ENCODE assay signal across 24 cellular contexts in genomic region chr11:127288926-127289325, GRCh38.
DNase-seq lines count a peak whose midpoint lies in the region; ATAC-seq, FAIRE-seq and TF ChIP-seq lines count a peak whose summit lies in the region.
"Had no signal": no experiment of that assay in that cellular context is flagged by ENCODE, and none has a peak within 500 bp of the region (broad histone marks: within the 10 kb centered on the region; RNA-seq: fewer than 3 reads in every experiment).

No MANE protein-coding gene starts in this region.

- H3K4ac ChIP-seq in H9 (ENCODE audit: low read depth, low read length) = no peak overlapping the region
- no peak overlapping the region for H3K4ac ChIP-seq in H1 (replicated peaks; ENCODE audit: insufficient read length, low read depth, low read length)

- H3K4me3 ChIP-seq in H1 (ENCODE audit: extremely low read depth in 1 of 4, insufficient read depth in 2 of 4, low read depth in 3 of 4, low read length in 4 of 4) = no peak overlapping the region
- H3K4me3 ChIP-seq: BLaER1 treated with 17β-estradiol and CSF1 and Interleukin-3, amounts not matched to agents 10 nM and 100 nM had no signal

- H2BK15ac ChIP-seq in H9 (ENCODE audit: low read depth, low read length) (no peak overlapping the region), H1 (ENCODE audit: low read length) (0 out of 2 replicates have a peak overlapping the region, but pooled peaks have one; percentile 29)

- POLR2A ChIA-PET in H1 (lab: Charles Lee; ENCODE audit: partially characterized antibody) = no interaction called here

- FAIRE-seq in H1 (lab: Jason Lieb, UNC) = no peak
- FAIRE-seq: A204.1, D721Med, G401.6, GM12891, GM19239 had no signal

- no peak for TF ChIP-seq POLR2A in H1 (IDR thresholded peaks at IDR 0.05; ENCODE audit: control extremely low read depth in 1 of 2, low read depth in 2 of 2, low read length in 2 of 2)

- no peaks in the 10 kb centered on the region for H4K20me1 ChIP-seq in H9 (ENCODE audit: control insufficient read depth, insufficient read depth, insufficient read length)
- no peaks in the 10 kb centered on the region for H4K20me1 ChIP-seq in H1 (replicated peaks in 1 of 2; ENCODE audit: control insufficient read depth in 1 of 2, insufficient read depth in 2 of 2, low read length in 2 of 2)
- H4K20me1 ChIP-seq: BLaER1 treated with 17β-estradiol and CSF1 and Interleukin-3, amounts not matched to agents 10 nM and 100 nM had no signal

- no peak overlapping the region for H3K4me2 ChIP-seq in H9 (ENCODE audit: insufficient read depth, insufficient read length, low read length)
- H3K4me2 ChIP-seq in H1 (ENCODE audit: insufficient read depth in 1 of 2, low read depth in 2 of 2, low read length in 2 of 2) = no peak overlapping the region
- H3K4me2 ChIP-seq: BLaER1 treated with 17β-estradiol and CSF1 and Interleukin-3, amounts not matched to agents 10 nM and 100 nM had no signal

- no peak overlapping the region for H4K91ac ChIP-seq in H9 (ENCODE audit: insufficient read length, low read depth, low read length)
- H4K91ac ChIP-seq in H1 (replicated peaks; ENCODE audit: insufficient read length, low read length) = no peak overlapping the region

- H3K14ac ChIP-seq in H9 (ENCODE audit: insufficient read depth, low read length) = no peak overlapping the region
- H3K14ac ChIP-seq in H1 (ENCODE audit: insufficient read length) = no peak overlapping the region

- H3K27me3 Mint-ChIP-seq in H9 (ENCODE audit: low read depth) (no peaks in the 10 kb centered on the region), glutamatergic neuron (ENCODE audit: unreplicated experiment) (no peaks in the 10 kb centered on the region)
- H3K27me3 Mint-ChIP-seq: B cell; CD4-positive, alpha-beta T cell had no signal

- H2AK5ac ChIP-seq in H9 (ENCODE audit: insufficient read length, low read length) (no peak overlapping the region), H1 (ENCODE audit: low read depth, low read length) (0 out of 2 replicates have a peak overlapping the region, but pooled peaks have one; percentile 48)

- no peak overlapping the region for H2BK120ac ChIP-seq in H9 (ENCODE audit: low read depth, low read length, poor library complexity, severe bottlenecking)
- H2BK120ac ChIP-seq in H1 (replicated peaks; ENCODE audit: low read depth, low read length) = peak overlapping the region; percentile 72

- TF ChIP-seq CTCF in H9 (conservative IDR thresholded peaks at IDR 0.05) (no peak), H1 (IDR thresholded peaks at IDR 0.05; ENCODE audit: control extremely low read depth in 1 of 3, insufficient read depth in 1 of 3, low read depth in 1 of 3, low read length in 3 of 3) (no peak), glutamatergic neuron (IDR thresholded peaks at IDR 0.05; ENCODE audit: partially characterized antibody, unreplicated experiment) (no peak)

- H3T11ph ChIP-seq in H9 (ENCODE audit: low read length) = no peak overlapping the region

- H3K18ac ChIP-seq in H9 (ENCODE audit: insufficient read length, low read depth, low read length) (no peak overlapping the region), H1 (ENCODE audit: extremely low read depth, low read length) (no peak overlapping the region)

- no peaks in the 10 kb centered on the region for H3K4me1 ChIP-seq in H9 (ENCODE audit: insufficient read depth, low read length)
- no peaks in the 10 kb centered on the region for H3K4me1 ChIP-seq in H1 (replicated peaks in 1 of 4; ENCODE audit: control insufficient read depth in 3 of 4, insufficient read depth in 4 of 4, low read length in 3 of 4)
- H3K4me1 ChIP-seq: Caco-2 had no signal

- no peak overlapping the region for H4K5ac ChIP-seq in H9 (ENCODE audit: insufficient read length, low read depth, low read length)
- H4K5ac ChIP-seq in H1 (ENCODE audit: insufficient read length, low read depth, low read length) = no peak overlapping the region

- H3K23ac ChIP-seq in H9 (ENCODE audit: insufficient read length, low read depth, low read length) (no peak overlapping the region), H1 (ENCODE audit: insufficient read length) (no peak overlapping the region)

- H3K9me3 Mint-ChIP-seq in H9 (peaks cover 4 to 5% of the 10 kb centered on the region in 2 experiments; a peak in 2 of 5 replicates), glutamatergic neuron (ENCODE audit: unreplicated experiment) (peaks cover 3% of the 10 kb centered on the region)

- H3K79me1 ChIP-seq in H9 (ENCODE audit: insufficient read depth, low read depth, low read length, poor library complexity, severe bottlenecking) (no peaks in the 10 kb centered on the region), H1 (ENCODE audit: low read depth, low read length) (no peaks in the 10 kb centered on the region)

- H2AFZ ChIP-seq in H9 (ENCODE audit: low read length) (no peak overlapping the region), H1 (ENCODE audit: low read length) (0 out of 2 replicates have a peak overlapping the region, but pooled peaks have one; percentile 32)

- TF ChIP-seq EP300 in H1 (IDR thresholded peaks at IDR 0.05; ENCODE audit: borderline replicate concordance in 1 of 2, low read depth in 2 of 2, low read length in 2 of 2) = no peak

- no peaks in the 10 kb centered on the region for H3K79me2 ChIP-seq in H9 (ENCODE audit: insufficient read depth, low read length)
- no peaks in the 10 kb centered on the region for H3K79me2 ChIP-seq in H1 (ENCODE audit: control insufficient read depth in 1 of 2, insufficient read depth in 2 of 2, low read length in 2 of 2)

- H2BK20ac ChIP-seq in H9 (ENCODE audit: low read depth, low read length, poor library complexity, severe bottlenecking) (peak overlapping the region; percentile 75), H1 (ENCODE audit: low read length) (peak overlapping the region; percentile 23; the same call in 1 of the 2 replicates)

- no peaks in the 10 kb centered on the region for H3K23me2 ChIP-seq in H9 (ENCODE audit: insufficient read length, low read depth, low read length, poor library complexity, severe bottlenecking)
- no peaks in the 10 kb centered on the region for H3K23me2 ChIP-seq in H1 (ENCODE audit: low read depth, low read length)

- TF ChIP-seq RAD21 in H1 (IDR thresholded peaks at IDR 0.05 in 1 of 2, conservative IDR thresholded peaks at IDR 0.05 in 1 of 2; ENCODE audit: low read depth in 2 of 2, low read length in 2 of 2) = peak in 1 of 2 experiments; percentile 9; a peak in 1 of 4 replicates

- H2BK5ac ChIP-seq in H9 (ENCODE audit: insufficient read length, low read length) (no peak overlapping the region), H1 (ENCODE audit: low read depth, low read length) (no peak overlapping the region)

- H3K4me1 Mint-ChIP-seq in H9 = peaks cover 9 to 12% of the 10 kb centered on the region in 2 experiments
- no peaks in the 10 kb centered on the region for H3K4me1 Mint-ChIP-seq in glutamatergic neuron (ENCODE audit: low read depth, unreplicated experiment)
- H3K4me1 Mint-ChIP-seq: B cell had no signal

- H4K8ac ChIP-seq in H9 (replicated peaks; ENCODE audit: insufficient read length, low read depth, low read length) (no peak overlapping the region), H1 (ENCODE audit: extremely low read depth, insufficient read depth, low read length) (no peak overlapping the region)

- no peaks in the 10 kb centered on the region for H3K36me3 ChIP-seq in H1 (ENCODE audit: control insufficient read depth in 2 of 4, insufficient read depth in 4 of 4, low read length in 3 of 4)
- H3K36me3 ChIP-seq: BLaER1 treated with 17β-estradiol and CSF1 and Interleukin-3, amounts not matched to agents 10 nM and 100 nM had no signal

- H3K27ac Mint-ChIP-seq in H9 (no peak overlapping the region), glutamatergic neuron (ENCODE audit: unreplicated experiment) (peak overlapping the region; percentile 46)
- H3K27ac Mint-ChIP-seq: B cell; CD4-positive, alpha-beta T cell; CD8-positive, alpha-beta T cell had no signal

- H3K9me3 ChIP-seq in H9 (ENCODE audit: control insufficient read depth, low read depth, low read length) (no peaks in the 10 kb centered on the region), H1 (ENCODE audit: insufficient read depth in 2 of 2, low read depth in 1 of 2, low read length in 1 of 2) (peaks cover 3% of the 10 kb centered on the region in 2 experiments; a peak in 2 of 4 replicates)

- in situ Hi-C loops in ACHN (cut with HindIII; ENCODE audit: low pct_ligation_motif_present, low pct_unique_long_range_greater_than_20kb, low sequenced_read_pairs) = no loop called here

- CTCF ChIA-PET in H1 (lab: Charles Lee; ENCODE audit: partially characterized antibody) = interaction anchor here (1.0 kb wide), 1 partner anchor 271 kb away, joined by 3 read pairs; no protein-coding TSS in a partner anchor

- H3K36me3 Mint-ChIP-seq in H9 (ENCODE audit: insufficient read depth in 1 of 3, low read depth in 3 of 3) (peaks cover 0 to 14% (median 4%) of the 10 kb centered on the region in 3 experiments; a peak in 2 of 7 replicates), glutamatergic neuron (ENCODE audit: unreplicated experiment) (peaks cover 12% of the 10 kb centered on the region)
- H3K36me3 Mint-ChIP-seq: CD8-positive, alpha-beta T cell had no signal

- peak; percentile 98 for ATAC-seq in left lobe of liver
- ATAC-seq: CD8-positive, alpha-beta T cell had no signal

- H3K9ac ChIP-seq in H9 (ENCODE audit: extremely low read depth, insufficient read length, low read length) = no peak overlapping the region
- no peak overlapping the region for H3K9ac ChIP-seq in H1 (replicated peaks in 1 of 4; ENCODE audit: extremely low read depth in 1 of 4, low read depth in 3 of 4, low read length in 3 of 4)
- H3K9ac ChIP-seq: BLaER1 treated with 17β-estradiol and CSF1 and Interleukin-3, amounts not matched to agents 10 nM and 100 nM had no signal

- no peak for DNase-seq in H9
- no peak for DNase-seq in H1 (ENCODE audit: low read depth in 1 of 2, low spot score in 2 of 2)
- DNase-seq in glutamatergic neuron = no peak
- DNase-seq in left lobe of liver (ENCODE audit: low spot score) = peak; percentile 75
- DNase-seq in activated gamma-delta T cell treated with Interleukin-2 at 50 U/mL for 16 hours = no peak
- DNase-seq in NCI-H146 (lab: John Stamatoyannopoulos, UW) = no peak
- DNase-seq in ACHN = no peak
- no peak for DNase-seq in stimulated activated CD4-positive, alpha-beta T cell treated with anti-CD3 and anti-CD28 coated beads, Interleukin-4, amount 100 ng/mL, for 4 hours
- DNase-seq: 8988T; AML-193; Caco-2; Calu3; CD4-positive, alpha-beta T cell; CD8-positive, alpha-beta T cell; DMS79 treated with DMSO at 0.1 percent for 48 hours; GF-D8 had no signal

- H3K56ac ChIP-seq in H9 (ENCODE audit: insufficient read length, low read depth, low read length) (no peak overlapping the region), H1 (replicated peaks; ENCODE audit: insufficient read length, low read depth, low read length) (no peak overlapping the region)

- H3K4me3 Mint-ChIP-seq in H9 = no peak overlapping the region
- H3K4me3 Mint-ChIP-seq in glutamatergic neuron (ENCODE audit: unreplicated experiment) = no peak overlapping the region
- H3K4me3 Mint-ChIP-seq: B cell; CD4-positive, alpha-beta T cell; CD8-positive, alpha-beta T cell had no signal

- H2BK12ac ChIP-seq in H9 (ENCODE audit: insufficient read length, low read depth, low read length) (no peak overlapping the region), H1 (ENCODE audit: low read depth, low read length) (no peak overlapping the region; the same call in 1 of the 2 replicates)

- WGBS in H9 (ENCODE audit: extremely low coverage, insufficient read length, low lambda C conversion rate) = no CpG with 5 or more reads among the region's 5 CpGs
- WGBS in H1 (ENCODE audit: extremely low coverage in 1 of 2, insufficient coverage in 1 of 2, insufficient read length in 1 of 2, insufficient replicate concordance in 2 of 2, low coverage in 1 of 2, low lambda C conversion rate in 2 of 2, missing lambda C conversion rate in 1 of 2), 2 experiments = 93% methylated on average over 4 of the region's 5 CpGs; no CpG with 5 or more reads in 1 of the 2 experiments

- H3K27ac ChIP-seq in H9 (ENCODE audit: insufficient read length, low read depth, low read length) = no peak overlapping the region
- H3K27ac ChIP-seq in H1 (ENCODE audit: low read depth, low read length) = no peak overlapping the region
- H3K27ac ChIP-seq: BLaER1 treated with 17β-estradiol and CSF1 and Interleukin-3, amounts not matched to agents 10 nM and 100 nM; C4-2B had no signal

- H3K27me3 ChIP-seq in H9 (ENCODE audit: insufficient read depth, low read length) (no peaks in the 10 kb centered on the region), H1 (replicated peaks in 1 of 4; ENCODE audit: control insufficient read depth in 3 of 4, extremely low read depth in 1 of 4, insufficient read depth in 3 of 4, low read length in 3 of 4) (no peaks in the 10 kb centered on the region)
- H3K27me3 ChIP-seq: BLaER1 treated with 17β-estradiol and CSF1 and Interleukin-3, amounts not matched to agents 10 nM and 100 nM had no signal
